ENCODE assay signal across 1 cellular context in genomic region chr15:51884517-51885236, GRCh38.
TF ChIP-seq lines count a peak whose summit lies in the region.

No MANE protein-coding gene starts in this region.

TF ChIP-seq in IMR-90, 13 proteins besides CTCF, POLR2A, EP300 and RAD21:
- no peak for TF ChIP-seq CEBPB (IDR thresholded peaks at IDR 0.05; ENCODE audit: low read depth, low read length)
- TF ChIP-seq MAFK (IDR thresholded peaks at IDR 0.05; ENCODE audit: low read depth, low read length) = peak; percentile 83
